In the genomic region with DNA sequence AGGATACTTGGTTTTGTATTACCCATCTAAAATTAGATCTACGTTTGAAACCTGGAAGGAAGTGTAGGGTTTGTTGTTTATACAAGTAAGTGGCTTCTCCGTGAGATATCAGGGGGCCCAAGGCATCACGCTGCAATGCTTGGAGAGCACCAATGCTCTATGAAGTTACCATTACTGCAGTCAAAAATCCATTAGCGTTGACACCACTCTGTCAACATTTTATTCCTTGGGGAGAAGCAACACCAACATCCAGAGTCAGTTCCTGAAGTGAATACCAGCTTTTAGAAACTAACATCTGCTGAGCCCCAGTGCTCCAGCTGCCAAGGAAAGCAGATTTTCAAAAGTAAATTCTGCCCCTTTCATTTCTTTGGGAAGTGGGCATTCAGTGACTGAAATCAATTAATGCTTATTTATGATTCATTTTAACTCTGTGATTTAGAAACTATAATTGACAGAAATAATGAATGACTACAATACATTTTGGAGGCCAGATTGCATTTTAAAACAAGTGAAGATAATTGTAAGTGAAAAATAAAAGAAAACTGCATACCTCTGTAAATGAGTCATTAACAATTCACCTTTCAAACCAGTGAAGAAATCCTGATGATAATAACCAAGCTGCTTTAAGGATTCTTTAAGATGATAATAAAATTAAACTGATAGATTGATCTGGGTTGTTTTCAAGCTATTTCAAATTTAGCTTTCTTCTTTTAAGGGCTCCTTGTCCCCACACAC, we compare ENCODE assay signal across 2 cellular contexts.
TF ChIP-seq lines count a peak whose summit lies in the region.

No MANE protein-coding gene starts in this region.

TF ChIP-seq in HCT116, 20 proteins besides CTCF, POLR2A, EP300 and RAD21 (continued from another document):
- TF ChIP-seq, protein P1, sequence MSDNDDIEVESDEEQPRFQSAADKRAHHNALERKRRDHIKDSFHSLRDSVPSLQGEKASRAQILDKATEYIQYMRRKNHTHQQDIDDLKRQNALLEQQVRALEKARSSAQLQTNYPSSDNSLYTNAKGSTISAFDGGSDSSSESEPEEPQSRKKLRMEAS (IDR thresholded peaks at IDR 0.05) = no peak
- TF ChIP-seq EZH2 (IDR thresholded peaks at IDR 0.05) (no peak), ZFX (IDR thresholded peaks at IDR 0.05) (no peak)

TF ChIP-seq in SK-N-SH, 30 proteins besides CTCF, POLR2A, EP300 and RAD21 (continued from another document):
- peak; percentile 75 for TF ChIP-seq PBX3 (IDR thresholded peaks at IDR 0.05)
- no peak for TF ChIP-seq GABPA (IDR thresholded peaks at IDR 0.05; ENCODE audit: low read depth)
- TF ChIP-seq SIN3A (IDR thresholded peaks at IDR 0.05; ENCODE audit: borderline replicate concordance, low read depth, low read length) = no peak
- peak; percentile 21; the same call in 1 of the 2 replicates for TF ChIP-seq FOSL2 (IDR thresholded peaks at IDR 0.05; ENCODE audit: borderline replicate concordance, low read depth)
- peak; percentile 31; the same call in 1 of the 2 replicates for TF ChIP-seq JUND (IDR thresholded peaks at IDR 0.05)
- TF ChIP-seq POLR2AphosphoS5 (IDR thresholded peaks at IDR 0.05; ENCODE audit: low read depth, low read length) = 0 out of 2 replicates have a peak, but pooled peaks have one; percentile 18
